13 cellular contexts compared by ENCODE assay signal in genomic region chr19:6771648-6772027, GRCh38. TPM values are rescaled to one million over a fixed set of nuclear protein-coding genes. Genes with fewer than 3 reads are reported as not detected.
DNase-seq lines count a peak whose midpoint lies in the region; ATAC-seq and TF ChIP-seq lines count a peak whose summit lies in the region.
"Not testable (repeated sequence)": the region's sequence is repeated elsewhere in the genome, so short reads cannot be mapped to it uniquely, and the experiment has no call there.
"Had no signal": no experiment of that assay in that cellular context is flagged by ENCODE, and none has a peak within 500 bp of the region (broad histone marks: within the 10 kb centered on the region; RNA-seq: fewer than 3 reads in every experiment).

No MANE protein-coding gene starts in this region.

- H3K4me3 Mint-ChIP-seq in CD4-positive, alpha-beta memory T cell, result peak overlapping the region; percentile 40 to 96 (median 74)
- peak overlapping the region; percentile 96 for H3K4me3 Mint-ChIP-seq in activated CD4-positive, alpha-beta memory T cell treated with anti-CD3 and anti-CD28 coated beads for 36 hours
- H3K4me3 Mint-ChIP-seq in activated naive CD4-positive, alpha-beta T cell treated with anti-CD3 and anti-CD28 coated beads, Interleukin-2, amount 10 ng/mL, durations not matched to agents 7 days and 5 days, result peak overlapping the region; percentile 60
- H3K4me3 Mint-ChIP-seq in endothelial cell (ENCODE audit: unreplicated experiment), result peak overlapping the region; percentile 43
- H3K4me3 Mint-ChIP-seq in stimulated activated memory B cell treated with anti-CD40 and anti-IgM and Interleukin-4, amounts not matched to agents 10 μg/mL and 1 μg/mL and 100 μg/mL, for 72 hours, result peak overlapping the region; percentile 91

- H3K9ac ChIP-seq in OCI-LY3 (ENCODE audit: low read length), result not testable (repeated sequence)

- peaks cover 39% of the 10 kb centered on the region for H3K79me2 ChIP-seq in OCI-LY3 (ENCODE audit: low read length)

- H3K4me1 ChIP-seq in CD4-positive, alpha-beta memory T cell (ENCODE audit: insufficient read depth, low read length), result peaks cover 51% of the 10 kb centered on the region
- H3K4me1 ChIP-seq in OCI-LY3 (ENCODE audit: low read length), result peaks cover 36% of the 10 kb centered on the region

- H3K27me3 ChIP-seq in CD4-positive, alpha-beta memory T cell (ENCODE audit: insufficient read depth, low read length); OCI-LY3 (ENCODE audit: low read depth, low read length): not testable (repeated sequence)

- DNase-seq in CD4-positive, alpha-beta memory T cell; activated CD4-positive, alpha-beta memory T cell treated with anti-CD3 and anti-CD28 coated beads for 36 hours; activated naive CD4-positive, alpha-beta T cell treated with anti-CD3 and anti-CD28 coated beads, Interleukin-2, amount 10 ng/mL, durations not matched to agents 7 days and 5 days; endothelial cell (ENCODE audit: low spot score): not testable (repeated sequence)

- POLR2A ChIA-PET in CD4-positive, alpha-beta memory T cell (lab: Charles Lee; ENCODE audit: partially characterized antibody), result interaction anchor here (0.8 to 10.7 kb wide), 10 partner anchors 14 to 119 kb away, joined by 3 to 227 read pairs (median 8); partner anchors contain the start of genes GPR108 and TRIP10
- POLR2A ChIA-PET in activated CD4-positive, alpha-beta memory T cell treated with anti-CD3 and anti-CD28 coated beads for 36 hours (lab: Charles Lee), result interaction anchor here (1.4 to 5.8 kb wide), 6 partner anchors 11 to 102 kb away, joined by 4 to 59 read pairs (median 5); partner anchors contain the start of gene GPR108

- H4K20me1 ChIP-seq in OCI-LY3 (ENCODE audit: insufficient read depth, low read length), result peaks cover 26% of the 10 kb centered on the region

- H3K4me3 ChIP-seq in CD4-positive, alpha-beta memory T cell (ENCODE audit: low read length in 2 of 2); OCI-LY3 (ENCODE audit: low read length): not testable (repeated sequence)

- not testable (repeated sequence) for TF ChIP-seq CTCF in OCI-LY3 (IDR thresholded peaks at IDR 0.05; ENCODE audit: low read depth, low read length); endothelial cell (IDR thresholded peaks at IDR 0.05; ENCODE audit: unreplicated experiment)

- H3K36me3 Mint-ChIP-seq in CD4-positive, alpha-beta memory T cell, result peaks cover 16 to 29% of the 10 kb centered on the region in 2 donors
- peaks cover 24% of the 10 kb centered on the region for H3K36me3 Mint-ChIP-seq in activated CD4-positive, alpha-beta memory T cell treated with anti-CD3 and anti-CD28 coated beads for 36 hours
- H3K36me3 Mint-ChIP-seq in activated naive CD4-positive, alpha-beta T cell treated with anti-CD3 and anti-CD28 coated beads, Interleukin-2, amount 10 ng/mL, durations not matched to agents 7 days and 5 days, result peaks cover 22% of the 10 kb centered on the region
- peaks cover 14% of the 10 kb centered on the region for H3K36me3 Mint-ChIP-seq in endothelial cell (ENCODE audit: low read depth, unreplicated experiment)
- H3K36me3 Mint-ChIP-seq in stimulated activated memory B cell treated with anti-CD40 and anti-IgM and Interleukin-4, amounts not matched to agents 10 μg/mL and 1 μg/mL and 100 μg/mL, for 72 hours, result peaks cover 17% of the 10 kb centered on the region

- H3K9me3 ChIP-seq in CD4-positive, alpha-beta memory T cell (ENCODE audit: control insufficient read depth in 1 of 2, low read length in 2 of 2); OCI-LY3 (ENCODE audit: insufficient read depth, low read length): not testable (repeated sequence)

- H3K9me3 Mint-ChIP-seq in CD4-positive, alpha-beta memory T cell; activated CD4-positive, alpha-beta memory T cell treated with anti-CD3 and anti-CD28 coated beads for 36 hours; activated naive CD4-positive, alpha-beta T cell treated with anti-CD3 and anti-CD28 coated beads, Interleukin-2, amount 10 ng/mL, durations not matched to agents 7 days and 5 days: not testable (repeated sequence)
- H3K9me3 Mint-ChIP-seq in endothelial cell (ENCODE audit: unreplicated experiment), result peaks cover 22% of the 10 kb centered on the region
- peaks cover 13% of the 10 kb centered on the region for H3K9me3 Mint-ChIP-seq in stimulated activated memory B cell treated with anti-CD40 and anti-IgM and Interleukin-4, amounts not matched to agents 10 μg/mL and 1 μg/mL and 100 μg/mL, for 72 hours

- not testable (repeated sequence) for H2AFZ ChIP-seq in OCI-LY3 (ENCODE audit: low read depth, low read length)

- ATAC-seq in stimulated activated memory B cell treated with anti-CD40 and anti-IgM and Interleukin-4, amounts not matched to agents 10 μg/mL and 1 μg/mL and 100 μg/mL, for 72 hours, result not testable (repeated sequence)

- peak overlapping the region; percentile 81 for H3K27ac ChIP-seq in CD4-positive, alpha-beta memory T cell (ENCODE audit: low read depth, low read length)
- peak overlapping the region; percentile 87 for H3K27ac ChIP-seq in OCI-LY3 (ENCODE audit: low read length)

- intact Hi-C loops in CD4-positive, alpha-beta memory T cell (cut with micrococcal nuclease), result loop anchor here (1.0 kb wide), 3 partner anchors 30 to 43 kb away; partner anchors contain the start of gene GPR108
- intact Hi-C loops in activated CD4-positive, alpha-beta memory T cell treated with anti-CD3 and anti-CD28 coated beads for 36 hours (cut with micrococcal nuclease), result loop anchor here (1.0 kb wide), 2 partner anchors 30 to 91 kb away; no protein-coding TSS in a partner anchor

- peaks cover 34 to 72% (median 51%) of the 10 kb centered on the region in 4 donors for H3K4me1 Mint-ChIP-seq in CD4-positive, alpha-beta memory T cell
- peaks cover 43% of the 10 kb centered on the region for H3K4me1 Mint-ChIP-seq in activated CD4-positive, alpha-beta memory T cell treated with anti-CD3 and anti-CD28 coated beads for 36 hours (ENCODE audit: low read depth)
- H3K4me1 Mint-ChIP-seq in activated naive CD4-positive, alpha-beta T cell treated with anti-CD3 and anti-CD28 coated beads, Interleukin-2, amount 10 ng/mL, durations not matched to agents 7 days and 5 days, result peaks cover 66% of the 10 kb centered on the region
- H3K4me1 Mint-ChIP-seq in endothelial cell (ENCODE audit: unreplicated experiment), result not testable (repeated sequence)
- H3K4me1 Mint-ChIP-seq in stimulated activated memory B cell treated with anti-CD40 and anti-IgM and Interleukin-4, amounts not matched to agents 10 μg/mL and 1 μg/mL and 100 μg/mL, for 72 hours, result peaks cover 59% of the 10 kb centered on the region

- H3K36me3 ChIP-seq in CD4-positive, alpha-beta memory T cell (ENCODE audit: insufficient read depth, low read length), result not testable (repeated sequence)
- H3K36me3 ChIP-seq in OCI-LY3 (replicated peaks; ENCODE audit: low read depth, low read length), result peaks cover 14% of the 10 kb centered on the region

- H3K4me2 ChIP-seq in OCI-LY3 (ENCODE audit: low read length), result 0 out of 2 replicates have a peak overlapping the region, but pooled peaks have one; percentile 82

- H3K27me3 Mint-ChIP-seq in CD4-positive, alpha-beta memory T cell; activated CD4-positive, alpha-beta memory T cell treated with anti-CD3 and anti-CD28 coated beads for 36 hours; activated naive CD4-positive, alpha-beta T cell treated with anti-CD3 and anti-CD28 coated beads, Interleukin-2, amount 10 ng/mL, durations not matched to agents 7 days and 5 days; stimulated activated memory B cell treated with anti-CD40 and anti-IgM and Interleukin-4, amounts not matched to agents 10 μg/mL and 1 μg/mL and 100 μg/mL, for 72 hours: not testable (repeated sequence)
- H3K27me3 Mint-ChIP-seq in endothelial cell (ENCODE audit: unreplicated experiment), result peaks cover 15% of the 10 kb centered on the region

- H3K27ac Mint-ChIP-seq in CD4-positive, alpha-beta memory T cell, result peak overlapping the region; percentile 94 to 97 (median 96)
- H3K27ac Mint-ChIP-seq in activated CD4-positive, alpha-beta memory T cell treated with anti-CD3 and anti-CD28 coated beads for 36 hours, result peak overlapping the region; percentile 95
- peak overlapping the region; percentile 92 for H3K27ac Mint-ChIP-seq in activated naive CD4-positive, alpha-beta T cell treated with anti-CD3 and anti-CD28 coated beads, Interleukin-2, amount 10 ng/mL, durations not matched to agents 7 days and 5 days
- not testable (repeated sequence) for H3K27ac Mint-ChIP-seq in endothelial cell (ENCODE audit: unreplicated experiment)
- H3K27ac Mint-ChIP-seq in stimulated activated memory B cell treated with anti-CD40 and anti-IgM and Interleukin-4, amounts not matched to agents 10 μg/mL and 1 μg/mL and 100 μg/mL, for 72 hours, result peak overlapping the region; percentile 85

- CTCF ChIA-PET in CD4-positive, alpha-beta memory T cell (lab: Charles Lee; ENCODE audit: partially characterized antibody), result interaction anchor here (0.7 to 5.4 kb wide), 7 partner anchors 10 to 92 kb away, joined by 3 to 46 read pairs (median 6); partner anchors contain the start of gene GPR108
- CTCF ChIA-PET in activated CD4-positive, alpha-beta memory T cell treated with anti-CD3 and anti-CD28 coated beads for 36 hours (lab: Charles Lee), result interaction anchor here (0.8 to 4.0 kb wide), 11 partner anchors 20 to 255 kb away, joined by 3 to 38 read pairs (median 6); partner anchors contain the start of gene GPR108
- CTCF ChIA-PET in activated naive CD4-positive, alpha-beta T cell treated with anti-CD3 and anti-CD28 coated beads, Interleukin-2, amount 10 ng/mL, durations not matched to agents 7 days and 5 days (lab: Charles Lee), result interaction anchor here (1.1 to 2.9 kb wide), 4 partner anchors 10 to 92 kb away, joined by 3 to 17 read pairs (median 12); partner anchors contain the start of gene GPR108

RNA-seq across cellular contexts. Expression of gene VAV1, which starts 0.9 kb away (rescaled TPM):
- 10 to 100 TPM; 82.5 to 87.6 TPM for total RNA-seq in CD4-positive, alpha-beta memory T cell
- polyA plus RNA-seq in CD4-positive, alpha-beta memory T cell, result 10 to 100 TPM; 16.0 to 23.9 TPM
- 10 to 100 TPM; 77.9 to 84.5 TPM for total RNA-seq in activated CD4-positive, alpha-beta memory T cell treated with anti-CD3 and anti-CD28 coated beads for 36 hours
- not detected for total RNA-seq in endothelial cell (ENCODE audit: unreplicated experiment)
- total RNA-seq: dermis blood vessel endothelial cell, LHCN-M2, lung microvascular endothelial cell, SJCRH30 had no signal

RNA-seq across cellular contexts. Expression of gene SH2D3A, which starts 4.4 kb away (rescaled TPM):
- total RNA-seq in CD4-positive, alpha-beta memory T cell, result 10 to 100 TPM; 59.3 to 64.3 TPM
- polyA plus RNA-seq in CD4-positive, alpha-beta memory T cell, result 10 to 100 TPM; 26.9 to 37.9 TPM
- 10 to 100 TPM; 17.1 to 18.2 TPM for total RNA-seq in activated CD4-positive, alpha-beta memory T cell treated with anti-CD3 and anti-CD28 coated beads for 36 hours
- 1.5 TPM for total RNA-seq in endothelial cell (ENCODE audit: unreplicated experiment)
- total RNA-seq: gastrocnemius medialis, H4, LHCN-M2, RPMI7951, SJCRH30 had no signal

RNA-seq across cellular contexts. Expression of gene TRIP10, which starts 32.2 kb away (rescaled TPM):
- total RNA-seq in CD4-positive, alpha-beta memory T cell, result 1 to 10 TPM; 6.1 to 6.5 TPM
- polyA plus RNA-seq in CD4-positive, alpha-beta memory T cell, result 1 to 10 TPM; 1.1 to 2.0 TPM
- 10 to 100 TPM; 55.9 to 56.2 TPM for total RNA-seq in activated CD4-positive, alpha-beta memory T cell treated with anti-CD3 and anti-CD28 coated beads for 36 hours
- 42.8 TPM for total RNA-seq in endothelial cell (ENCODE audit: unreplicated experiment)

RNA-seq across cellular contexts. Expression of gene GPR108, which starts 34.3 kb away (rescaled TPM):
- 10 to 100 TPM; 75.6 to 85.3 TPM for total RNA-seq in CD4-positive, alpha-beta memory T cell
- polyA plus RNA-seq in CD4-positive, alpha-beta memory T cell, result 100 to 1,000 TPM in 1 of 2 donors, 10 to 100 TPM in 1; 99.2 to 183 TPM
- total RNA-seq in activated CD4-positive, alpha-beta memory T cell treated with anti-CD3 and anti-CD28 coated beads for 36 hours, result 10 to 100 TPM; 72.1 to 75.4 TPM
- total RNA-seq in endothelial cell (ENCODE audit: unreplicated experiment), result 69.1 TPM

RNA-seq across cellular contexts. Expression of gene C3, which starts 51.2 kb away (rescaled TPM):
- 1 to 10 TPM; 1.5 to 2.2 TPM for total RNA-seq in CD4-positive, alpha-beta memory T cell
- not detected for polyA plus RNA-seq in CD4-positive, alpha-beta memory T cell
- total RNA-seq in activated CD4-positive, alpha-beta memory T cell treated with anti-CD3 and anti-CD28 coated beads for 36 hours, result 1 to 10 TPM; 1.2 to 2.4 TPM
- total RNA-seq in endothelial cell (ENCODE audit: unreplicated experiment), result not detected
- total RNA-seq: SJCRH30 had no signal

Comparison
In these comparisons a context has a peak if more than half of its experiments do, and no peak if none do; other contexts are left out.
1. H3K4me3 Mint-ChIP-seq: peak in every context shown above with its lines; median percentile 96 in activated CD4-positive, alpha-beta memory T cell treated with anti-CD3 and anti-CD28 coated beads for 36 hours; 91 in stimulated activated memory B cell treated with anti-CD40 and anti-IgM and Interleukin-4, amounts not matched to agents 10 μg/mL and 1 μg/mL and 100 μg/mL, for 72 hours; 74 in CD4-positive, alpha-beta memory T cell; 60 in activated naive CD4-positive, alpha-beta T cell treated with anti-CD3 and anti-CD28 coated beads, Interleukin-2, amount 10 ng/mL, durations not matched to agents 7 days and 5 days; 43 in endothelial cell.
2. RNA of gene VAV1, which starts 0.9 kb away (total RNA-seq): 82.5 to 87.6 TPM in CD4-positive, alpha-beta memory T cell and 77.9 to 84.5 TPM in activated CD4-positive, alpha-beta memory T cell treated with anti-CD3 and anti-CD28 coated beads for 36 hours; not detected in endothelial cell (single experiment); every median in the first group is over 10 times any median in the second.